In the genomic region with DNA sequence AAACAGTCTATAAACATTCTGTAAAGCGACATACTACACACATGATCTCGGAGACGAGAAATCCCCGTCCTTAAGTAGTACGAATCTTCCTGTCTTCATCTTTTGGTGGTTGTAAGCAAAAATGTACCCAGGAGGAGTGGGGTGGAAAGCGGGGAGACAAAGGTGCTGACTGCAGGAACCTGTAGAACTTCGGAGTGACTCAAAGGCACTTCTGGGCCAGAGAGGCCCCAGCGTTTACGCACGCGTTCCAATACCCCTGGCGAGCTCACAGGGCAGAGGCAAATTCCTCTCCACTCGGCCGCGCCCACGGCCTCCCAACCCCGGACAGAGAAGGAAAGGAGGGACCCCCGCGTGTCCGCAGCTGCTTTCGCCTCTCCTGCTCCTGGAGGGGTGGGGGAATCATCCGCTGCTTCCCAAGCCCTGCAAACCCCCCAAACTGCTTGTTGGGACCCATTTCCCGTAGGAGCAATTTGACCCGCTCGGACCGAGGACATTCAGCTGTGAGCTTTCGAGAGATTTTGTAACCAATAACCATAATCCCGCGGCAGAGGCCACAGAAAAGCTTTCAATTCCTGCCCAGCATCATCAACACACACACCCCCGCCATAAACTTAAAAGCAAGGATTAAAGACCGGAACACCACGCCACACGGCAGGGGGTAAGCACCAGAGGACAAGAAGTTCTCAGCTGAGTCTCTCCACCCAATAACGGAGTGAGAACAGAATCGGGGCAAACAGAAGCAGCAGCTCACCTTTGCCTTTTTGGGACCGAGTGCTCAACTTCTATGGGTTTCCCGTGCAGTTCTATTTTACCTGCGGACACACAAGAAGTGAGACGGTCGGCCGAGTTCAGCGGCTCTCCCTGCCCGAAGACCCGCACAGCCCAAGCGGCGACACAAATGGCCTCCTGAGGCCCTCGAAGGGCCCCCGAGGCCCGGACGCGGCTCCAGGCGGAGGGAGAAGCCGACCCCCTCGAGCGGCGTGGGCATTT, we compare ENCODE assay signal across 1 cellular context.
TF ChIP-seq lines count a peak whose summit lies in the region.

No MANE protein-coding gene starts in this region.

TF ChIP-seq in HEK293, 187 proteins besides CTCF, POLR2A, EP300 and RAD21 (continued from another document and continues in another):
- no peak for TF ChIP-seq ZNF280C (tag by site-specific recombination; IDR thresholded peaks at IDR 0.05)
- TF ChIP-seq ZNF146 (tag by site-specific recombination; IDR thresholded peaks at IDR 0.05): no peak
- no peak for TF ChIP-seq ZNF416 (tag by site-specific recombination; IDR thresholded peaks at IDR 0.05)
- 0 out of 2 replicates have a peak, but pooled peaks have one; percentile 50 for TF ChIP-seq ZEB2 (tag by site-specific recombination; IDR thresholded peaks at IDR 0.05)
- TF ChIP-seq ZNF311 (tag by site-specific recombination; IDR thresholded peaks at IDR 0.05; ENCODE audit: borderline replicate concordance): no peak
- TF ChIP-seq ZNF548 (tag by site-specific recombination; IDR thresholded peaks at IDR 0.05): no peak
- peak; percentile 30; the same call in 1 of the 2 replicates for TF ChIP-seq ZNF366 (tag by site-specific recombination; conservative IDR thresholded peaks at IDR 0.05)
- no peak for TF ChIP-seq ZBTB7A (tag by site-specific recombination; IDR thresholded peaks at IDR 0.05; ENCODE audit: low read depth)
- TF ChIP-seq, protein P1, sequence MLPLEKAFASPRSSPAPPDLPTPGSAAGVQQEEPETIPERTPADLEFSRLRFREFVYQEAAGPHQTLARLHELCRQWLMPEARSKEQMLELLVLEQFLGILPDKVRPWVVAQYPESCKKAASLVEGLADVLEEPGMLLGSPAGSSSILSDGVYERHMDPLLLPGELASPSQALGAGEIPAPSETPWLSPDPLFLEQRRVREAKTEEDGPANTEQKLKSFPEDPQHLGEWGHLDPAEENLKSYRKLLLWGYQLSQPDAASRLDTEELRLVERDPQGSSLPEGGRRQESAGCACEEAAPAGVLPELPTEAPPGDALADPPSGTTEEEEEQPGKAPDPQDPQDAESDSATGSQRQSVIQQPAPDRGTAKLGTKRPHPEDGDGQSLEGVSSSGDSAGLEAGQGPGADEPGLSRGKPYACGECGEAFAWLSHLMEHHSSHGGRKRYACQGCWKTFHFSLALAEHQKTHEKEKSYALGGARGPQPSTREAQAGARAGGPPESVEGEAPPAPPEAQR (tag by site-specific recombination; IDR thresholded peaks at IDR 0.05): no peak
- no peak for TF ChIP-seq YY1 (tag by site-specific recombination; IDR thresholded peaks at IDR 0.05)
- no peak for TF ChIP-seq ZNF391 (tag by site-specific recombination; IDR thresholded peaks at IDR 0.05; ENCODE audit: borderline replicate concordance, low read depth)
- TF ChIP-seq, protein P2, sequence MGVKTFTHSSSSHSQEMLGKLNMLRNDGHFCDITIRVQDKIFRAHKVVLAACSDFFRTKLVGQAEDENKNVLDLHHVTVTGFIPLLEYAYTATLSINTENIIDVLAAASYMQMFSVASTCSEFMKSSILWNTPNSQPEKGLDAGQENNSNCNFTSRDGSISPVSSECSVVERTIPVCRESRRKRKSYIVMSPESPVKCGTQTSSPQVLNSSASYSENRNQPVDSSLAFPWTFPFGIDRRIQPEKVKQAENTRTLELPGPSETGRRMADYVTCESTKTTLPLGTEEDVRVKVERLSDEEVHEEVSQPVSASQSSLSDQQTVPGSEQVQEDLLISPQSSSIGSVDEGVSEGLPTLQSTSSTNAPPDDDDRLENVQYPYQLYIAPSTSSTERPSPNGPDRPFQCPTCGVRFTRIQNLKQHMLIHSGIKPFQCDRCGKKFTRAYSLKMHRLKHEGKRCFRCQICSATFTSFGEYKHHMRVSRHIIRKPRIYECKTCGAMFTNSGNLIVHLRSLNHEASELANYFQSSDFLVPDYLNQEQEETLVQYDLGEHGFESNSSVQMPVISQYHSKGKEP (tag by site-specific recombination; IDR thresholded peaks at IDR 0.05): peak; percentile 16; the same call in 1 of the 2 replicates
- no peak for TF ChIP-seq ZNF433 (tag by site-specific recombination; IDR thresholded peaks at IDR 0.05; ENCODE audit: low read depth)
- no peak for TF ChIP-seq PRDM4 (tag by site-specific recombination; IDR thresholded peaks at IDR 0.05)
- TF ChIP-seq ZNF202 (tag by site-specific recombination; IDR thresholded peaks at IDR 0.05; ENCODE audit: borderline replicate concordance): no peak
- TF ChIP-seq ZNF449 (tag by site-specific recombination; IDR thresholded peaks at IDR 0.05): no peak
- no peak for TF ChIP-seq ZBTB49 (tag by site-specific recombination; IDR thresholded peaks at IDR 0.05; ENCODE audit: low read depth)
- TF ChIP-seq ZNF664 (tag by site-specific recombination; IDR thresholded peaks at IDR 0.05): no peak
- TF ChIP-seq, protein P3, sequence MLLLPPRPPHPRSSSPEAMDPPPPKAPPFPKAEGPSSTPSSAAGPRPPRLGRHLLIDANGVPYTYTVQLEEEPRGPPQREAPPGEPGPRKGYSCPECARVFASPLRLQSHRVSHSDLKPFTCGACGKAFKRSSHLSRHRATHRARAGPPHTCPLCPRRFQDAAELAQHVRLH (tag by site-specific recombination; IDR thresholded peaks at IDR 0.05): no peak
- 0 out of 2 replicates have a peak, but pooled peaks have one; percentile 35 for TF ChIP-seq HOXD13 (CRISPR knock-in tag; IDR thresholded peaks at IDR 0.05; ENCODE audit: borderline replicate concordance)
- TF ChIP-seq ZNF677 (tag by site-specific recombination; IDR thresholded peaks at IDR 0.05): no peak
- no peak for TF ChIP-seq ZNF16 (tag by site-specific recombination; IDR thresholded peaks at IDR 0.05; ENCODE audit: low read depth)
- TF ChIP-seq KLF7 (tag by site-specific recombination; IDR thresholded peaks at IDR 0.05; ENCODE audit: borderline replicate concordance): 0 out of 2 replicates have a peak, but pooled peaks have one; percentile 21
- TF ChIP-seq, protein P4, sequence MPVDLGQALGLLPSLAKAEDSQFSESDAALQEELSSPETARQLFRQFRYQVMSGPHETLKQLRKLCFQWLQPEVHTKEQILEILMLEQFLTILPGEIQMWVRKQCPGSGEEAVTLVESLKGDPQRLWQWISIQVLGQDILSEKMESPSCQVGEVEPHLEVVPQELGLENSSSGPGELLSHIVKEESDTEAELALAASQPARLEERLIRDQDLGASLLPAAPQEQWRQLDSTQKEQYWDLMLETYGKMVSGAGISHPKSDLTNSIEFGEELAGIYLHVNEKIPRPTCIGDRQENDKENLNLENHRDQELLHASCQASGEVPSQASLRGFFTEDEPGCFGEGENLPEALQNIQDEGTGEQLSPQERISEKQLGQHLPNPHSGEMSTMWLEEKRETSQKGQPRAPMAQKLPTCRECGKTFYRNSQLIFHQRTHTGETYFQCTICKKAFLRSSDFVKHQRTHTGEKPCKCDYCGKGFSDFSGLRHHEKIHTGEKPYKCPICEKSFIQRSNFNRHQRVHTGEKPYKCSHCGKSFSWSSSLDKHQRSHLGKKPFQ (tag by site-specific recombination; IDR thresholded peaks at IDR 0.05): no peak; the same call in 1 of the 2 replicates
- TF ChIP-seq ZNF707 (tag by site-specific recombination; IDR thresholded peaks at IDR 0.05): no peak
- TF ChIP-seq GLI4 (tag by site-specific recombination; IDR thresholded peaks at IDR 0.05): no peak
- TF ChIP-seq TRIM28 (IDR thresholded peaks at IDR 0.05; ENCODE audit: borderline replicate concordance, low read length): no peak
- peak; percentile 83 for TF ChIP-seq ZNF335 (tag by site-specific recombination; conservative IDR thresholded peaks at IDR 0.05)
- no peak for TF ChIP-seq ZNF2 (tag by site-specific recombination; IDR thresholded peaks at IDR 0.05)
- no peak for TF ChIP-seq ZFP69B (tag by site-specific recombination; IDR thresholded peaks at IDR 0.05)
- no peak for TF ChIP-seq ZFP41 (tag by site-specific recombination; IDR thresholded peaks at IDR 0.05; ENCODE audit: borderline replicate concordance)
- no peak for TF ChIP-seq MZF1 (tag by site-specific recombination; IDR thresholded peaks at IDR 0.05; ENCODE audit: borderline replicate concordance)
- TF ChIP-seq ZNF341 (tag by site-specific recombination; IDR thresholded peaks at IDR 0.05; ENCODE audit: low read depth): peak; percentile 44; the same call in 1 of the 2 replicates
- TF ChIP-seq GLI2 (tag by site-specific recombination; IDR thresholded peaks at IDR 0.05; ENCODE audit: borderline replicate concordance, low read depth): no peak
- TF ChIP-seq ZSCAN16 (tag by site-specific recombination; IDR thresholded peaks at IDR 0.05): no peak
- TF ChIP-seq ZNF585B (tag by site-specific recombination; IDR thresholded peaks at IDR 0.05): no peak
- TF ChIP-seq GFI1B (tag by site-specific recombination; IDR thresholded peaks at IDR 0.05): no peak
- TF ChIP-seq ZNF76 (tag by site-specific recombination; IDR thresholded peaks at IDR 0.05; ENCODE audit: borderline replicate concordance, low read depth): no peak
- no peak for TF ChIP-seq ZNF184 (tag by site-specific recombination; IDR thresholded peaks at IDR 0.05)
- no peak for TF ChIP-seq ZNF302 (tag by site-specific recombination; IDR thresholded peaks at IDR 0.05; ENCODE audit: low read depth)
- TF ChIP-seq ZNF23 (tag by site-specific recombination; IDR thresholded peaks at IDR 0.05; ENCODE audit: borderline replicate concordance): no peak
- no peak for TF ChIP-seq ZNF510 (tag by site-specific recombination; IDR thresholded peaks at IDR 0.05; ENCODE audit: insufficient replicate concordance)
- no peak for TF ChIP-seq ZNF214 (tag by site-specific recombination; IDR thresholded peaks at IDR 0.05; ENCODE audit: borderline replicate concordance)
- TF ChIP-seq ZFHX2 (tag by site-specific recombination; conservative IDR thresholded peaks at IDR 0.05): peak; percentile 62
- no peak for TF ChIP-seq ZNF112 (tag by site-specific recombination; IDR thresholded peaks at IDR 0.05)
- no peak for TF ChIP-seq ZBTB48 (tag by site-specific recombination; IDR thresholded peaks at IDR 0.05)
- TF ChIP-seq ZNF514 (tag by site-specific recombination; IDR thresholded peaks at IDR 0.05): no peak
- peak; percentile 95 for TF ChIP-seq SCRT2 (tag by site-specific recombination; IDR thresholded peaks at IDR 0.05)
- TF ChIP-seq ZBTB17 (tag by site-specific recombination; IDR thresholded peaks at IDR 0.05): peak; percentile 30
